Comparison of ENCODE assay signal across 9 cellular contexts in the genomic region with DNA sequence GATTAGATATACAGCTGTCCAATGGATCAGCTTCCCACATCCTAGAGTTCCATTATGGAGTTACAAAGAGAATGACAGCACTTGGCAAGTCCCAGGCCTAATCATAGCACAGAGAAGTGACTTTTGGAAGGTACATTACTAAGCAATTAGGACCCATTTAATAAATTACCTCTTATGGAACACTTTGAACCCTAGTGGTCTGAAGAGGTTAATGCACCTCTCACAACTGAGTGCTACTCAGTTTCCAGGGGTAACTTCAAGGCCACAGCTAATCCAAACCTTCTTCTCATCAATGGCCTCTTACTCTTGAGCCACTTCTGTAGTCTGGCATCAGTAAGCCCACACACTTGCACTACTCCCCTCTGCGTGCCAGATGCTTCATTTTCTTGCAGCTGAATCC. TPM values are rescaled to one million over a fixed set of nuclear protein-coding genes. Genes with fewer than 3 reads are reported as not detected.
DNase-seq lines count a peak whose midpoint lies in the region; ATAC-seq and TF ChIP-seq lines count a peak whose summit lies in the region.
"Had no signal": no experiment of that assay in that cellular context is flagged by ENCODE, and none has a peak within 500 bp of the region (broad histone marks: within the 10 kb centered on the region; RNA-seq: fewer than 3 reads in every experiment).

No MANE protein-coding gene starts in this region.

- no peak overlapping the region for H3K4me2 ChIP-seq in OCI-LY3 (ENCODE audit: low read length)

- H2AFZ ChIP-seq in OCI-LY3 (ENCODE audit: low read depth, low read length), result peak overlapping the region; percentile 81; the same call in 1 of the 2 replicates

- no peak overlapping the region for H3K4me3 Mint-ChIP-seq in activated CD4-positive, alpha-beta memory T cell treated with anti-CD3 and anti-CD28 coated beads, Interleukin-2, amount 10 ng/mL, durations not matched to agents 7 days and 5 days
- no peak overlapping the region for H3K4me3 Mint-ChIP-seq in natural killer cell treated with Interleukin-12 subunit alpha and Interleukin-12 subunit beta and Interleukin-15 and Interleukin-18, amount 100 ng/mL, for 72 hours

- peak; percentile 38 for TF ChIP-seq CTCF in OCI-LY3 (IDR thresholded peaks at IDR 0.05; ENCODE audit: low read depth, low read length)
- TF ChIP-seq CTCF in kidney epithelial cell (IDR thresholded peaks at IDR 0.05; ENCODE audit: insufficient read depth, low read length, poor library complexity, severe bottlenecking), result peak; percentile 39
- no peak for TF ChIP-seq CTCF in thyroid gland (IDR thresholded peaks at IDR 0.05)

- H3K36me3 ChIP-seq in OCI-LY3 (replicated peaks; ENCODE audit: low read depth, low read length) (no peaks in the 10 kb centered on the region), kidney epithelial cell (ENCODE audit: control insufficient read depth, insufficient read depth, low read length) (no peaks in the 10 kb centered on the region), thyroid gland (no peaks in the 10 kb centered on the region)
- H3K36me3 ChIP-seq: heart left ventricle had no signal

- intact Hi-C loops in thyroid gland (cut with DNase I), result no loop called here

- TF ChIP-seq POLR2A in thyroid gland (IDR thresholded peaks at IDR 0.05), result no peak

- H3K27ac ChIP-seq in OCI-LY3 (ENCODE audit: low read length), result no peak overlapping the region
- H3K27ac ChIP-seq in thyroid gland, result no peak overlapping the region
- H3K27ac ChIP-seq: heart left ventricle had no signal

- H3K4me3 ChIP-seq in OCI-LY3 (ENCODE audit: low read length), result no peak overlapping the region
- no peak overlapping the region for H3K4me3 ChIP-seq in kidney epithelial cell (ENCODE audit: low read depth, low read length)
- no peak overlapping the region for H3K4me3 ChIP-seq in thyroid gland (replicated peaks in 1 of 3)
- H3K4me3 ChIP-seq: heart left ventricle had no signal

- peak; percentile 78 for ATAC-seq in GM18498 (IDR thresholded peaks at IDR 0.05; ENCODE audit: unreplicated experiment)
- ATAC-seq in HG02840 (IDR thresholded peaks at IDR 0.05; ENCODE audit: low FRiP score, unreplicated experiment), result peak; percentile 58
- no peak for ATAC-seq in natural killer cell treated with Interleukin-12 subunit alpha and Interleukin-12 subunit beta and Interleukin-15 and Interleukin-18, amount 100 ng/mL, for 72 hours

- POLR2A ChIA-PET in activated CD4-positive, alpha-beta memory T cell treated with anti-CD3 and anti-CD28 coated beads, Interleukin-2, amount 10 ng/mL, durations not matched to agents 7 days and 5 days (lab: Charles Lee), result no interaction called here

- H3K4me1 ChIP-seq in OCI-LY3 (ENCODE audit: low read length) (peaks cover 11% of the 10 kb centered on the region), thyroid gland (no peaks in the 10 kb centered on the region)

- CTCF ChIA-PET in activated CD4-positive, alpha-beta memory T cell treated with anti-CD3 and anti-CD28 coated beads, Interleukin-2, amount 10 ng/mL, durations not matched to agents 7 days and 5 days (lab: Charles Lee), result no interaction called here

- no peaks in the 10 kb centered on the region for H3K9me3 Mint-ChIP-seq in activated CD4-positive, alpha-beta memory T cell treated with anti-CD3 and anti-CD28 coated beads, Interleukin-2, amount 10 ng/mL, durations not matched to agents 7 days and 5 days
- no peaks in the 10 kb centered on the region for H3K9me3 Mint-ChIP-seq in natural killer cell treated with Interleukin-12 subunit alpha and Interleukin-12 subunit beta and Interleukin-15 and Interleukin-18, amount 100 ng/mL, for 72 hours

- DNase-seq in kidney epithelial cell (ENCODE audit: low read depth) (no peak), thyroid gland (no peak)
- no peak for DNase-seq in activated CD4-positive, alpha-beta memory T cell treated with anti-CD3 and anti-CD28 coated beads, Interleukin-2, amount 10 ng/mL, durations not matched to agents 7 days and 5 days
- no peak for DNase-seq in natural killer cell treated with Interleukin-12 subunit alpha and Interleukin-12 subunit beta and Interleukin-15 and Interleukin-18, amount 100 ng/mL, for 72 hours (ENCODE audit: low spot score)
- DNase-seq in activated naive CD4-positive, alpha-beta T cell treated with anti-CD3 and anti-CD28 coated beads, Interleukin-2, amount 50 U/mL, for 16 hours, result no peak
- DNase-seq: heart left ventricle had no signal

- H3K27me3 ChIP-seq in OCI-LY3 (ENCODE audit: low read depth, low read length), result peaks cover 23% of the 10 kb centered on the region
- no peaks in the 10 kb centered on the region for H3K27me3 ChIP-seq in kidney epithelial cell (ENCODE audit: control insufficient read depth, insufficient read depth, low read length)
- no peaks in the 10 kb centered on the region for H3K27me3 ChIP-seq in thyroid gland
- H3K27me3 ChIP-seq: heart left ventricle had no signal

- H3K9ac ChIP-seq in OCI-LY3 (ENCODE audit: low read length), result no peak overlapping the region

- 54 to 59% methylated on average over 1 of the region's 1 CpG for WGBS in thyroid gland, 2 donors

- H3K4me1 Mint-ChIP-seq in activated CD4-positive, alpha-beta memory T cell treated with anti-CD3 and anti-CD28 coated beads, Interleukin-2, amount 10 ng/mL, durations not matched to agents 7 days and 5 days, result no peaks in the 10 kb centered on the region
- no peaks in the 10 kb centered on the region for H3K4me1 Mint-ChIP-seq in natural killer cell treated with Interleukin-12 subunit alpha and Interleukin-12 subunit beta and Interleukin-15 and Interleukin-18, amount 100 ng/mL, for 72 hours (ENCODE audit: low read depth in 2 of 2)

- H3K79me2 ChIP-seq in OCI-LY3 (ENCODE audit: low read length), result no peaks in the 10 kb centered on the region

- H3K27me3 Mint-ChIP-seq in activated CD4-positive, alpha-beta memory T cell treated with anti-CD3 and anti-CD28 coated beads, Interleukin-2, amount 10 ng/mL, durations not matched to agents 7 days and 5 days, result peaks cover 6% of the 10 kb centered on the region
- H3K27me3 Mint-ChIP-seq in natural killer cell treated with Interleukin-12 subunit alpha and Interleukin-12 subunit beta and Interleukin-15 and Interleukin-18, amount 100 ng/mL, for 72 hours, result peaks cover 2 to 7% of the 10 kb centered on the region in 2 donors

- H3K36me3 Mint-ChIP-seq in activated CD4-positive, alpha-beta memory T cell treated with anti-CD3 and anti-CD28 coated beads, Interleukin-2, amount 10 ng/mL, durations not matched to agents 7 days and 5 days (ENCODE audit: low read depth), result no peaks in the 10 kb centered on the region
- H3K36me3 Mint-ChIP-seq in natural killer cell treated with Interleukin-12 subunit alpha and Interleukin-12 subunit beta and Interleukin-15 and Interleukin-18, amount 100 ng/mL, for 72 hours, result no peaks in the 10 kb centered on the region

- H3K9me3 ChIP-seq in OCI-LY3 (ENCODE audit: insufficient read depth, low read length), result no peaks in the 10 kb centered on the region
- H3K9me3 ChIP-seq in thyroid gland, result no peaks in the 10 kb centered on the region
- H3K9me3 ChIP-seq: heart left ventricle had no signal

- H4K20me1 ChIP-seq in OCI-LY3 (ENCODE audit: insufficient read depth, low read length), result no peaks in the 10 kb centered on the region

- no peak overlapping the region for H3K27ac Mint-ChIP-seq in activated CD4-positive, alpha-beta memory T cell treated with anti-CD3 and anti-CD28 coated beads, Interleukin-2, amount 10 ng/mL, durations not matched to agents 7 days and 5 days
- H3K27ac Mint-ChIP-seq in natural killer cell treated with Interleukin-12 subunit alpha and Interleukin-12 subunit beta and Interleukin-15 and Interleukin-18, amount 100 ng/mL, for 72 hours, result no peak overlapping the region

RNA-seq across cellular contexts. Expression of gene MEIS2, which starts 34.9 kb away (rescaled TPM):
- 6.7 and 13.1 TPM in 2 replicates for total RNA-seq in kidney epithelial cell
- total RNA-seq in activated CD4-positive, alpha-beta memory T cell treated with anti-CD3 and anti-CD28 coated beads, Interleukin-2, amount 10 ng/mL, durations not matched to agents 7 days and 5 days, result not detected
- total RNA-seq in thyroid gland, result 10 to 100 TPM; 14.8 to 28.4 (median 20.4) TPM
- total RNA-seq in natural killer cell treated with Interleukin-12 subunit alpha and Interleukin-12 subunit beta and Interleukin-15 and Interleukin-18, amount 100 ng/mL, for 72 hours, result under 1 TPM in 1 of 2 donors, not detected in 1; 0.26 TPM

Comparison
In these comparisons a context has a peak if more than half of its experiments do, and no peak if none do; other contexts are left out.
1. ATAC-seq: peak in GM18498 (single experiment) and HG02840 (single experiment); none in natural killer cell treated with Interleukin-12 subunit alpha and Interleukin-12 subunit beta and Interleukin-15 and Interleukin-18, amount 100 ng/mL, for 72 hours (0 of 2).
2. CTCF ChIP-seq: peak in OCI-LY3 (single experiment) and kidney epithelial cell (single experiment); none in thyroid gland (0 of 6).